Comparison of ENCODE assay signal across 18 cellular contexts in genomic region chr2:190545756-190546385, GRCh38. TPM values are rescaled to one million over a fixed set of nuclear protein-coding genes. Genes with fewer than 3 reads are reported as not detected.
DNase-seq lines count a peak whose midpoint lies in the region; ATAC-seq and TF ChIP-seq lines count a peak whose summit lies in the region.
"Had no signal": no experiment of that assay in that cellular context is flagged by ENCODE, and none has a peak within 500 bp of the region (broad histone marks: within the 10 kb centered on the region; RNA-seq: fewer than 3 reads in every experiment).

No MANE protein-coding gene starts in this region.

- H3K9me3 ChIP-seq in gastrocnemius medialis = no peaks in the 10 kb centered on the region
- H3K9me3 ChIP-seq: ovary had no signal

- ATAC-seq in sciatic nerve (peak; percentile 28), esophagus mucosa (no peak), gastrocnemius medialis (no peak), HG03025 (IDR thresholded peaks at IDR 0.05; ENCODE audit: low FRiP score, unreplicated experiment) (no peak)
- ATAC-seq: activated T-cell treated with anti-CD3 and anti-CD28 coated beads, Interleukin-2, amount 50 U/mL, for 72 hours; foreskin keratinocyte had no signal

- no peaks in the 10 kb centered on the region for H3K4me1 ChIP-seq in gastrocnemius medialis

- H3K4me1 Mint-ChIP-seq in T-helper 2 cell treated with Interferon-gamma antibody and Interleukin-4, amounts not matched to agents 5 μg/mL and 100 μg/mL, for 36 hours (ENCODE audit: low read depth) = peaks cover 2% of the 10 kb centered on the region

- H3K27ac ChIP-seq in gastrocnemius medialis = no peak overlapping the region
- H3K27ac ChIP-seq: foreskin keratinocyte, HL-60, KMS-11, ovary had no signal

- TF ChIP-seq POLR2A in gastrocnemius medialis (IDR thresholded peaks at IDR 0.05) = no peak

- TF ChIP-seq CTCF in fibroblast of pulmonary artery (IDR thresholded peaks at IDR 0.05; ENCODE audit: low read length, missing control alignments) = no peak
- no peak for TF ChIP-seq CTCF in gastrocnemius medialis (IDR thresholded peaks at IDR 0.05 in 4 of 5, conservative IDR thresholded peaks at IDR 0.05 in 1 of 5)

- H3K4me3 Mint-ChIP-seq in T-helper 2 cell treated with Interferon-gamma antibody and Interleukin-4, amounts not matched to agents 5 μg/mL and 100 μg/mL, for 36 hours = no peak overlapping the region

- no peak overlapping the region for H3K27ac Mint-ChIP-seq in T-helper 2 cell treated with Interferon-gamma antibody and Interleukin-4, amounts not matched to agents 5 μg/mL and 100 μg/mL, for 36 hours
- H3K27ac Mint-ChIP-seq: activated T-cell treated with anti-CD3 and anti-CD28 coated beads, Interleukin-2, amount 50 U/mL, for 72 hours had no signal

- intact Hi-C loops in sciatic nerve (cut with DNase I) = no loop called here
- intact Hi-C loops in gastrocnemius medialis (cut with DNase I; ENCODE audit: low total_unique reads) = no loop called here

- peaks cover 20% of the 10 kb centered on the region for H3K9me3 Mint-ChIP-seq in T-helper 2 cell treated with Interferon-gamma antibody and Interleukin-4, amounts not matched to agents 5 μg/mL and 100 μg/mL, for 36 hours

- H3K27me3 ChIP-seq in gastrocnemius medialis = no peaks in the 10 kb centered on the region
- H3K27me3 ChIP-seq: foreskin keratinocyte, ovary had no signal

- in situ Hi-C loops in gastrocnemius medialis (cut with MboI; ENCODE audit: low sequenced_read_pairs in 4 of 4) = loop anchor here in 1 of 4 donors (25.0 kb wide), 1 partner anchor 91 kb away; the partner anchor contains the start of gene NAB1

- DNase-seq in AG08396 (ENCODE audit: low spot score) = peak; percentile 33
- DNase-seq in amniotic epithelial cell (ENCODE audit: low read depth) = peak; percentile 60
- peak; percentile 56 for DNase-seq in fibroblast of pulmonary artery (ENCODE audit: low read depth)
- DNase-seq in sciatic nerve (ENCODE audit: low spot score) = no peak
- no peak for DNase-seq in T-helper 2 cell treated with Interferon-gamma antibody and Interleukin-4, amounts not matched to agents 5 μg/mL and 100 μg/mL, for 36 hours (ENCODE audit: low spot score)
- no peak for DNase-seq in gastrocnemius medialis
- DNase-seq: activated CD4-positive, alpha-beta T cell treated with anti-CD3 and anti-CD28 coated beads, Interleukin-2, amount 50 U/mL, for 1 hour; activated T-cell treated with anti-CD3 and anti-CD28 coated beads, Interleukin-2, amount 50 U/mL, for 72 hours; amygdala; NCI-H1417 treated with DMSO at 0.1 percent for 48 hours; NK-92 treated with Interleukin-12 subunit alpha and Interleukin-12 subunit beta, amount 100 ng/mL, for 24 hours; ovary; stimulated activated CD4-positive, alpha-beta T cell treated with anti-CD3 and anti-CD28 coated beads, Interleukin-12 subunit alpha, Interleukin-12 subunit beta, amount 100 ng/mL, for 4 hours had no signal

- H3K36me3 ChIP-seq in gastrocnemius medialis = no peaks in the 10 kb centered on the region
- H3K36me3 ChIP-seq: ovary had no signal

- H3K27me3 Mint-ChIP-seq in T-helper 2 cell treated with Interferon-gamma antibody and Interleukin-4, amounts not matched to agents 5 μg/mL and 100 μg/mL, for 36 hours (ENCODE audit: low read depth) = peaks cover 2% of the 10 kb centered on the region

- peaks cover 23% of the 10 kb centered on the region for H3K36me3 Mint-ChIP-seq in T-helper 2 cell treated with Interferon-gamma antibody and Interleukin-4, amounts not matched to agents 5 μg/mL and 100 μg/mL, for 36 hours (ENCODE audit: low read depth)

- H3K4me3 ChIP-seq in fibroblast of pulmonary artery (replicated peaks; ENCODE audit: low read depth, low read length) (peak overlapping the region; percentile 38), gastrocnemius medialis (no peak overlapping the region)
- H3K4me3 ChIP-seq: ovary had no signal

RNA-seq across cellular contexts. Expression of gene NEMP2, which starts 11.3 kb away (rescaled TPM):
- 5.6 TPM for total RNA-seq in sciatic nerve
- 3.8 TPM for total RNA-seq in esophagus mucosa
- total RNA-seq in gastrocnemius medialis = 1 to 10 TPM in 3 of 4 donors, under 1 TPM in 1; 0.24 to 1.7 (median 1.3) TPM

Comparison
In these comparisons a context has a peak if more than half of its experiments do, and no peak if none do; other contexts are left out.
1. DNase-seq: peak in AG08396 (single experiment), amniotic epithelial cell (single experiment) and fibroblast of pulmonary artery (single experiment); none in sciatic nerve (single experiment), T-helper 2 cell treated with Interferon-gamma antibody and Interleukin-4, amounts not matched to agents 5 μg/mL and 100 μg/mL, for 36 hours (single experiment) and gastrocnemius medialis (0 of 2).